ENCODE assay signal across 11 cellular contexts in genomic region chr14:72594099-72594901, GRCh38.
DNase-seq lines count a peak whose midpoint lies in the region; ATAC-seq, FAIRE-seq and TF ChIP-seq lines count a peak whose summit lies in the region.
"Had no signal": no experiment of that assay in that cellular context is flagged by ENCODE, and none has a peak within 500 bp of the region (broad histone marks: within the 10 kb centered on the region; RNA-seq: fewer than 3 reads in every experiment).

No MANE protein-coding gene starts in this region.

- H3K36me3 ChIP-seq in WERI-Rb-1: no peaks in the 10 kb centered on the region

- peaks cover 68% of the 10 kb centered on the region for H3K4me1 Mint-ChIP-seq in activated CD4-positive, alpha-beta T cell treated with anti-CD3 and anti-CD28 coated beads, Interleukin-2, amount 10 ng/mL, durations not matched to agents 7 days and 5 days
- H3K4me1 Mint-ChIP-seq in progenitor cell of endocrine pancreas (ENCODE audit: low read depth): no peaks in the 10 kb centered on the region

- H3K4me3 Mint-ChIP-seq in activated CD4-positive, alpha-beta T cell treated with anti-CD3 and anti-CD28 coated beads, Interleukin-2, amount 10 ng/mL, durations not matched to agents 7 days and 5 days: peak overlapping the region; percentile 53
- no peak overlapping the region for H3K4me3 Mint-ChIP-seq in progenitor cell of endocrine pancreas (ENCODE audit: low read depth)
- H3K4me3 Mint-ChIP-seq: WTC11 had no signal

- peak; percentile 70 for ATAC-seq in HG02798 (IDR thresholded peaks at IDR 0.05; ENCODE audit: poor library complexity, unreplicated experiment)
- ATAC-seq in Right ventricle myocardium inferior: no peak
- ATAC-seq in sciatic nerve: no peak
- ATAC-seq: WTC11 had no signal

- POLR2A ChIA-PET in activated CD4-positive, alpha-beta T cell treated with anti-CD3 and anti-CD28 coated beads, Interleukin-2, amount 10 ng/mL, durations not matched to agents 7 days and 5 days (lab: Charles Lee): no interaction called here

- H3K27ac Mint-ChIP-seq in activated CD4-positive, alpha-beta T cell treated with anti-CD3 and anti-CD28 coated beads, Interleukin-2, amount 10 ng/mL, durations not matched to agents 7 days and 5 days: peak overlapping the region; percentile 92
- H3K27ac Mint-ChIP-seq in progenitor cell of endocrine pancreas: peak overlapping the region; percentile 78
- H3K27ac Mint-ChIP-seq: WTC11 had no signal

- DNase-seq in GM18507 (ENCODE audit: extremely low spot score, insufficient read length, low read depth) (no peak), progenitor cell of endocrine pancreas (ENCODE audit: low spot score, unreplicated experiment) (no peak), Right ventricle myocardium inferior (ENCODE audit: missing footprints) (no peak), EL (no peak), WERI-Rb-1 (no peak), sciatic nerve (ENCODE audit: low spot score) (no peak)
- peak; percentile 79 for DNase-seq in activated CD4-positive, alpha-beta T cell treated with anti-CD3 and anti-CD28 coated beads, Interleukin-2, amount 10 ng/mL, durations not matched to agents 7 days and 5 days
- DNase-seq: GM23248, NCI-H748 treated with DMSO at 0.1 percent for 48 hours had no signal

- CTCF ChIA-PET in activated CD4-positive, alpha-beta T cell treated with anti-CD3 and anti-CD28 coated beads, Interleukin-2, amount 10 ng/mL, durations not matched to agents 7 days and 5 days (lab: Charles Lee): interaction anchor here (0.6 to 1.6 kb wide), 5 partner anchors 8 to 85 kb away, joined by 3 read pairs; no protein-coding TSS in a partner anchor

- intact Hi-C loops in Right ventricle myocardium inferior (cut with DNase I): no loop called here
- intact Hi-C loops in sciatic nerve (cut with DNase I): no loop called here

- no peak overlapping the region for H3K27ac ChIP-seq in WERI-Rb-1
- H3K27ac ChIP-seq: GM23248 had no signal

- peaks cover 23% of the 10 kb centered on the region for H3K9me3 Mint-ChIP-seq in activated CD4-positive, alpha-beta T cell treated with anti-CD3 and anti-CD28 coated beads, Interleukin-2, amount 10 ng/mL, durations not matched to agents 7 days and 5 days
- no peaks in the 10 kb centered on the region for H3K9me3 Mint-ChIP-seq in progenitor cell of endocrine pancreas (ENCODE audit: low read depth)

- peaks cover 27% of the 10 kb centered on the region for H3K27me3 Mint-ChIP-seq in activated CD4-positive, alpha-beta T cell treated with anti-CD3 and anti-CD28 coated beads, Interleukin-2, amount 10 ng/mL, durations not matched to agents 7 days and 5 days
- peaks cover 9% of the 10 kb centered on the region for H3K27me3 Mint-ChIP-seq in progenitor cell of endocrine pancreas

- H3K9me3 ChIP-seq in WERI-Rb-1 (ENCODE audit: severe bottlenecking): peaks cover 4% of the 10 kb centered on the region

- TF ChIP-seq CTCF in progenitor cell of endocrine pancreas (IDR thresholded peaks at IDR 0.05; ENCODE audit: unreplicated experiment) (no peak), WERI-Rb-1 (IDR thresholded peaks at IDR 0.05; ENCODE audit: low read depth, low read length) (no peak)

- no peak overlapping the region for H3K4me3 ChIP-seq in WERI-Rb-1 (ENCODE audit: low read depth, low read length)
- H3K4me3 ChIP-seq: GM23248 had no signal

- H3K36me3 Mint-ChIP-seq in activated CD4-positive, alpha-beta T cell treated with anti-CD3 and anti-CD28 coated beads, Interleukin-2, amount 10 ng/mL, durations not matched to agents 7 days and 5 days (ENCODE audit: low read depth): peaks cover 44% of the 10 kb centered on the region
- H3K36me3 Mint-ChIP-seq in progenitor cell of endocrine pancreas (ENCODE audit: insufficient read depth): no peaks in the 10 kb centered on the region
- H3K36me3 Mint-ChIP-seq: WTC11 had no signal

- FAIRE-seq in GM18507 (lab: Jason Lieb, UNC): peak; percentile 69

- no peaks in the 10 kb centered on the region for H3K27me3 ChIP-seq in WERI-Rb-1 (ENCODE audit: insufficient read depth, low read depth, severe bottlenecking)
